12 cellular contexts compared by ENCODE assay signal in genomic region chr13:80010846-80011245, GRCh38.
"Had no signal": no experiment of that assay in that cellular context is flagged by ENCODE, and none has a peak within 500 bp of the region (broad histone marks: within the 10 kb centered on the region; RNA-seq: fewer than 3 reads in every experiment).

No MANE protein-coding gene starts in this region.

- H3K9me3 ChIP-seq: ascending aorta, colonic mucosa, left lung, tibial artery, vagina had no signal

- H3K36me3 ChIP-seq: ascending aorta, colonic mucosa, left lung, tibial artery, vagina had no signal

- H3K27ac ChIP-seq: ascending aorta, colonic mucosa, epithelial cell of prostate, left lung, tibial artery, vagina had no signal

- H3K4me3 ChIP-seq: ascending aorta, colonic mucosa, left lung, tibial artery, vagina had no signal

- ATAC-seq: activated CD4-positive, CD25-positive, alpha-beta regulatory T cell treated with anti-CD3 and anti-CD28 coated beads, Interleukin-2, amount 50 U/mL, for 24 hours; activated CD8-positive, alpha-beta memory T cell treated with anti-CD3 and anti-CD28 coated beads, Interleukin-2, amount 10 ng/mL, durations not matched to agents 7 days and 5 days; activated T-cell treated with anti-CD3 and anti-CD28 coated beads, Interleukin-2, amount 50 U/mL, for 4 hours had no signal

- DNase-seq: activated CD8-positive, alpha-beta memory T cell treated with anti-CD3 and anti-CD28 coated beads, Interleukin-2, amount 10 ng/mL, durations not matched to agents 7 days and 5 days; activated gamma-delta T cell; activated T-cell treated with anti-CD3 and anti-CD28 coated beads, Interleukin-2, amount 50 U/mL, for 4 hours; colonic mucosa; effector CD8-positive, alpha-beta T cell; left lung; stimulated activated CD4-positive, alpha-beta T cell treated with anti-CD3 and anti-CD28 coated beads, Interleukin-2, amount 100 ng/mL, for 48 hours; tibial artery had no signal

- H3K27me3 ChIP-seq: ascending aorta, colonic mucosa, left lung, tibial artery, vagina had no signal
